ENCODE assay signal across 1 cellular context in the genomic region with DNA sequence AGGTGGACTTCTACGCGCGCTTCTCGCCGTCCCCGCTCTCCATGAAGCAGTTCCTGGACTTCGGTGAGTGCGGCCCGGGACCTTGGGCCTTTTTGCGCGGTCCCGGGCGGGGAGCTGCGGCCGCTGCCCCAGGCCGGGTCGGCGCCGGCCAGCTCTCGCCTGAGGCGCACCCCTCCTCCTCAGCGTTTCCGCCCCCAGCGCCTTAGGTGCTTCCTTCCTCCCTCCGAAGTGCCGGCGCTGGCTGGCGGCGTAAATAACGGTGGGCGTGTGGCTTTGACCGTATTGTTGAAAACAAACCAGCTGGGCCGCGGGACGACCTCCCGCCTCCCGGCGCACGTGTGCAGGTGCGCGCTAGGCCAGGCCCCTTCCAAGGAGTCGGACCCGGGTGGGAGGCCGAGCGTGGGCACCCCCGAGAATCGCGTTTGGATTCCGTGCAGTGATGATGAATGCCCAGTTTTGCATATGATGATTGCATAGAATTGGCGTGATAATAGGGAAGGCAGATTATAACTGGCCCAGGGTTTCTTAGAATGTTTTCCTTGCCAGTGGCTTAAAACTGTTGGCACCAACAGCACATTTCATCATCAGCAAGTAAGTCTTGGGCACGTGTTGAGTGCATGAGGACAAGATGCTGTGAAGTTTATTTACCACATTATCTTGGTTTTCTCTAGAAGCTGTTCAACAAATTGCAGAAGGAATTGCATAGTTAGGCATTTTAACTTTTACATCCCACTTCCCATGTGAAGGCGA.
TF ChIP-seq lines count a peak whose summit lies in the region.

No MANE protein-coding gene starts in this region.

TF ChIP-seq in HepG2, 621 proteins besides CTCF, POLR2A, EP300 and RAD21 (continued from another document and continues in another):
- TF ChIP-seq HBP1 (CRISPR knock-in tag; IDR thresholded peaks at IDR 0.05; ENCODE audit: low read depth), result no peak
- TF ChIP-seq ZBTB37 (CRISPR knock-in tag; IDR thresholded peaks at IDR 0.05), result no peak
- TF ChIP-seq MYNN (CRISPR knock-in tag; IDR thresholded peaks at IDR 0.05; ENCODE audit: low read depth), result no peak
- no peak for TF ChIP-seq TAF15 (IDR thresholded peaks at IDR 0.05; ENCODE audit: low read depth, low read length, poor library complexity, severe bottlenecking)
- no peak for TF ChIP-seq SALL2 (CRISPR knock-in tag; IDR thresholded peaks at IDR 0.05)
- TF ChIP-seq, protein P1, sequence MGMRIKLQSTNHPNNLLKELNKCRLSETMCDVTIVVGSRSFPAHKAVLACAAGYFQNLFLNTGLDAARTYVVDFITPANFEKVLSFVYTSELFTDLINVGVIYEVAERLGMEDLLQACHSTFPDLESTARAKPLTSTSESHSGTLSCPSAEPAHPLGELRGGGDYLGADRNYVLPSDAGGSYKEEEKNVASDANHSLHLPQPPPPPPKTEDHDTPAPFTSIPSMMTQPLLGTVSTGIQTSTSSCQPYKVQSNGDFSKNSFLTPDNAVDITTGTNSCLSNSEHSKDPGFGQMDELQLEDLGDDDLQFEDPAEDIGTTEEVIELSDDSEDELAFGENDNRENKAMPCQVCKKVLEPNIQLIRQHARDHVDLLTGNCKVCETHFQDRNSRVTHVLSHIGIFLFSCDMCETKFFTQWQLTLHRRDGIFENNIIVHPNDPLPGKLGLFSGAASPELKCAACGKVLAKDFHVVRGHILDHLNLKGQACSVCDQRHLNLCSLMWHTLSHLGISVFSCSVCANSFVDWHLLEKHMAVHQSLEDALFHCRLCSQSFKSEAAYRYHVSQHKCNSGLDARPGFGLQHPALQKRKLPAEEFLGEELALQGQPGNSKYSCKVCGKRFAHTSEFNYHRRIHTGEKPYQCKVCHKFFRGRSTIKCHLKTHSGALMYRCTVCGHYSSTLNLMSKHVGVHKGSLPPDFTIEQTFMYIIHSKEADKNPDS (CRISPR knock-in tag; IDR thresholded peaks at IDR 0.05), result peak; percentile 18; the same call in 1 of the 2 replicates
- TF ChIP-seq, protein P2, sequence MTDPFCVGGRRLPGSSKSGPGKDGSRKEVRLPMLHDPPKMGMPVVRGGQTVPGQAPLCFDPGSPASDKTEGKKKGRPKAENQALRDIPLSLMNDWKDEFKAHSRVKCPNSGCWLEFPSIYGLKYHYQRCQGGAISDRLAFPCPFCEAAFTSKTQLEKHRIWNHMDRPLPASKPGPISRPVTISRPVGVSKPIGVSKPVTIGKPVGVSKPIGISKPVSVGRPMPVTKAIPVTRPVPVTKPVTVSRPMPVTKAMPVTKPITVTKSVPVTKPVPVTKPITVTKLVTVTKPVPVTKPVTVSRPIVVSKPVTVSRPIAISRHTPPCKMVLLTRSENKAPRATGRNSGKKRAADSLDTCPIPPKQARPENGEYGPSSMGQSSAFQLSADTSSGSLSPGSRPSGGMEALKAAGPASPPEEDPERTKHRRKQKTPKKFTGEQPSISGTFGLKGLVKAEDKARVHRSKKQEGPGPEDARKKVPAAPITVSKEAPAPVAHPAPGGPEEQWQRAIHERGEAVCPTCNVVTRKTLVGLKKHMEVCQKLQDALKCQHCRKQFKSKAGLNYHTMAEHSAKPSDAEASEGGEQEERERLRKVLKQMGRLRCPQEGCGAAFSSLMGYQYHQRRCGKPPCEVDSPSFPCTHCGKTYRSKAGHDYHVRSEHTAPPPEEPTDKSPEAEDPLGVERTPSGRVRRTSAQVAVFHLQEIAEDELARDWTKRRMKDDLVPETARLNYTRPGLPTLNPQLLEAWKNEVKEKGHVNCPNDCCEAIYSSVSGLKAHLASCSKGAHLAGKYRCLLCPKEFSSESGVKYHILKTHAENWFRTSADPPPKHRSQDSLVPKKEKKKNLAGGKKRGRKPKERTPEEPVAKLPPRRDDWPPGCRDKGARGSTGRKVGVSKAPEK (CRISPR knock-in tag; IDR thresholded peaks at IDR 0.05; ENCODE audit: borderline replicate concordance), result no peak
- TF ChIP-seq JUND (CRISPR knock-in tag; IDR thresholded peaks at IDR 0.05), result peak; percentile 43; the same call in 1 of the 2 replicates
- TF ChIP-seq SIX4 (CRISPR knock-in tag; IDR thresholded peaks at IDR 0.05), result no peak; the same call in 1 of the 2 replicates
- TF ChIP-seq, protein P3, sequence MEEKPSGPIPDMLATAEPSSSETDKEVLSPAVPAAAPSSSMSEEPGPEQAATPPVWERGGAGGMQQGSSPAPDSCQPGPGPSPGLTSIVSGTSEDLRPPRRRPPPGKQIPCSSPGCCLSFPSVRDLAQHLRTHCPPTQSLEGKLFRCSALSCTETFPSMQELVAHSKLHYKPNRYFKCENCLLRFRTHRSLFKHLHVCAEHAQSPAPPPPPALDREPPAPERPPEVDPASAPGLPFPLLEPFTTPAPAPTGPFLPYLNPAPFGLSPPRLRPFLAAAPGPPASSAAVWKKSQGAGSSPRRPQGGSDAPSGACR (CRISPR knock-in tag; IDR thresholded peaks at IDR 0.05), result peak; percentile 70; the same call in 1 of the 2 replicates
- TF ChIP-seq PLRG1 (conservative IDR thresholded peaks at IDR 0.05), result no peak
- TF ChIP-seq, protein P4, sequence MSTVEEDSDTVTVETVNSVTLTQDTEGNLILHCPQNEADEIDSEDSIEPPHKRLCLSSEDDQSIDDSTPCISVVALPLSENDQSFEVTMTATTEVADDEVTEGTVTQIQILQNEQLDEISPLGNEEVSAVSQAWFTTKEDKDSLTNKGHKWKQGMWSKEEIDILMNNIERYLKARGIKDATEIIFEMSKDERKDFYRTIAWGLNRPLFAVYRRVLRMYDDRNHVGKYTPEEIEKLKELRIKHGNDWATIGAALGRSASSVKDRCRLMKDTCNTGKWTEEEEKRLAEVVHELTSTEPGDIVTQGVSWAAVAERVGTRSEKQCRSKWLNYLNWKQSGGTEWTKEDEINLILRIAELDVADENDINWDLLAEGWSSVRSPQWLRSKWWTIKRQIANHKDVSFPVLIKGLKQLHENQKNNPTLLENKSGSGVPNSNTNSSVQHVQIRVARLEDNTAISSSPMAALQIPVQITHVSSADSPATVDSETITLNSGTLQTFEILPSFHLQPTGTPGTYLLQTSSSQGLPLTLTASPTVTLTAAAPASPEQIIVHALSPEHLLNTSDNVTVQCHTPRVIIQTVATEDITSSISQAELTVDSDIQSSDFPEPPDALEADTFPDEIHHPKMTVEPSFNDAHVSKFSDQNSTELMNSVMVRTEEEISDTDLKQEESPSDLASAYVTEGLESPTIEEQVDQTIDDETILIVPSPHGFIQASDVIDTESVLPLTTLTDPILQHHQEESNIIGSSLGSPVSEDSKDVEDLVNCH (CRISPR knock-in tag; IDR thresholded peaks at IDR 0.05), result no peak
- 0 out of 2 replicates have a peak, but pooled peaks have one; percentile 62 for TF ChIP-seq IRF1 (CRISPR knock-in tag; IDR thresholded peaks at IDR 0.05; ENCODE audit: low read depth)
- TF ChIP-seq, protein P5, sequence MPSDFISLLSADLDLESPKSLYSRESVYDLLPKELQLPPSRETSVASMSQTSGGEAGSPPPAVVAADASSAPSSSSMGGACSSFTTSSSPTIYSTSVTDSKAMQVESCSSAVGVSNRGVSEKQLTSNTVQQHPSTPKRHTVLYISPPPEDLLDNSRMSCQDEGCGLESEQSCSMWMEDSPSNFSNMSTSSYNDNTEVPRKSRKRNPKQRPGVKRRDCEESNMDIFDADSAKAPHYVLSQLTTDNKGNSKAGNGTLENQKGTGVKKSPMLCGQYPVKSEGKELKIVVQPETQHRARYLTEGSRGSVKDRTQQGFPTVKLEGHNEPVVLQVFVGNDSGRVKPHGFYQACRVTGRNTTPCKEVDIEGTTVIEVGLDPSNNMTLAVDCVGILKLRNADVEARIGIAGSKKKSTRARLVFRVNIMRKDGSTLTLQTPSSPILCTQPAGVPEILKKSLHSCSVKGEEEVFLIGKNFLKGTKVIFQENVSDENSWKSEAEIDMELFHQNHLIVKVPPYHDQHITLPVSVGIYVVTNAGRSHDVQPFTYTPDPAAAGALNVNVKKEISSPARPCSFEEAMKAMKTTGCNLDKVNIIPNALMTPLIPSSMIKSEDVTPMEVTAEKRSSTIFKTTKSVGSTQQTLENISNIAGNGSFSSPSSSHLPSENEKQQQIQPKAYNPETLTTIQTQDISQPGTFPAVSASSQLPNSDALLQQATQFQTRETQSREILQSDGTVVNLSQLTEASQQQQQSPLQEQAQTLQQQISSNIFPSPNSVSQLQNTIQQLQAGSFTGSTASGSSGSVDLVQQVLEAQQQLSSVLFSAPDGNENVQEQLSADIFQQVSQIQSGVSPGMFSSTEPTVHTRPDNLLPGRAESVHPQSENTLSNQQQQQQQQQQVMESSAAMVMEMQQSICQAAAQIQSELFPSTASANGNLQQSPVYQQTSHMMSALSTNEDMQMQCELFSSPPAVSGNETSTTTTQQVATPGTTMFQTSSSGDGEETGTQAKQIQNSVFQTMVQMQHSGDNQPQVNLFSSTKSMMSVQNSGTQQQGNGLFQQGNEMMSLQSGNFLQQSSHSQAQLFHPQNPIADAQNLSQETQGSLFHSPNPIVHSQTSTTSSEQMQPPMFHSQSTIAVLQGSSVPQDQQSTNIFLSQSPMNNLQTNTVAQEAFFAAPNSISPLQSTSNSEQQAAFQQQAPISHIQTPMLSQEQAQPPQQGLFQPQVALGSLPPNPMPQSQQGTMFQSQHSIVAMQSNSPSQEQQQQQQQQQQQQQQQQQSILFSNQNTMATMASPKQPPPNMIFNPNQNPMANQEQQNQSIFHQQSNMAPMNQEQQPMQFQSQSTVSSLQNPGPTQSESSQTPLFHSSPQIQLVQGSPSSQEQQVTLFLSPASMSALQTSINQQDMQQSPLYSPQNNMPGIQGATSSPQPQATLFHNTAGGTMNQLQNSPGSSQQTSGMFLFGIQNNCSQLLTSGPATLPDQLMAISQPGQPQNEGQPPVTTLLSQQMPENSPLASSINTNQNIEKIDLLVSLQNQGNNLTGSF (CRISPR knock-in tag; IDR thresholded peaks at IDR 0.05), result 0 out of 2 replicates have a peak, but pooled peaks have one; percentile 10
- no peak for TF ChIP-seq GTF2F1 (IDR thresholded peaks at IDR 0.05; ENCODE audit: low read length)
- TF ChIP-seq ZNF441 (CRISPR knock-in tag; IDR thresholded peaks at IDR 0.05; ENCODE audit: borderline replicate concordance), result no peak
- TF ChIP-seq, protein P6, sequence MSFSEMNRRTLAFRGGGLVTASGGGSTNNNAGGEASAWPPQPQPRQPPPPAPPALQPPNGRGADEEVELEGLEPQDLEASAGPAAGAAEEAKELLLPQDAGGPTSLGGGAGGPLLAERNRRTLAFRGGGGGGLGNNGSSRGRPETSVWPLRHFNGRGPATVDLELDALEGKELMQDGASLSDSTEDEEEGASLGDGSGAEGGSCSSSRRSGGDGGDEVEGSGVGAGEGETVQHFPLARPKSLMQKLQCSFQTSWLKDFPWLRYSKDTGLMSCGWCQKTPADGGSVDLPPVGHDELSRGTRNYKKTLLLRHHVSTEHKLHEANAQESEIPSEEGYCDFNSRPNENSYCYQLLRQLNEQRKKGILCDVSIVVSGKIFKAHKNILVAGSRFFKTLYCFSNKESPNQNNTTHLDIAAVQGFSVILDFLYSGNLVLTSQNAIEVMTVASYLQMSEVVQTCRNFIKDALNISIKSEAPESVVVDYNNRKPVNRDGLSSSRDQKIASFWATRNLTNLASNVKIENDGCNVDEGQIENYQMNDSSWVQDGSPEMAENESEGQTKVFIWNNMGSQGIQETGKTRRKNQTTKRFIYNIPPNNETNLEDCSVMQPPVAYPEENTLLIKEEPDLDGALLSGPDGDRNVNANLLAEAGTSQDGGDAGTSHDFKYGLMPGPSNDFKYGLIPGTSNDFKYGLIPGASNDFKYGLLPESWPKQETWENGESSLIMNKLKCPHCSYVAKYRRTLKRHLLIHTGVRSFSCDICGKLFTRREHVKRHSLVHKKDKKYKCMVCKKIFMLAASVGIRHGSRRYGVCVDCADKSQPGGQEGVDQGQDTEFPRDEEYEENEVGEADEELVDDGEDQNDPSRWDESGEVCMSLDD (CRISPR knock-in tag; IDR thresholded peaks at IDR 0.05; ENCODE audit: borderline replicate concordance), result no peak
- 0 out of 2 replicates have a peak, but pooled peaks have one; percentile 18 for TF ChIP-seq ZNF138 (CRISPR knock-in tag; IDR thresholded peaks at IDR 0.05; ENCODE audit: low read depth)
- TF ChIP-seq CREB1 (IDR thresholded peaks at IDR 0.05), result no peak
- TF ChIP-seq CREB1 (CRISPR knock-in tag; IDR thresholded peaks at IDR 0.05), result no peak
- TF ChIP-seq BRCA1 (CRISPR knock-in tag; IDR thresholded peaks at IDR 0.05), result no peak
- TF ChIP-seq ASH2L (IDR thresholded peaks at IDR 0.05; ENCODE audit: insufficient read length, low read depth, low read length), result peak; percentile 76
- TF ChIP-seq HES4 (CRISPR knock-in tag; IDR thresholded peaks at IDR 0.05; ENCODE audit: borderline replicate concordance), result peak; percentile 90
- no peak for TF ChIP-seq HHEX (CRISPR knock-in tag; IDR thresholded peaks at IDR 0.05)
- no peak for TF ChIP-seq IKZF5 (CRISPR knock-in tag; IDR thresholded peaks at IDR 0.05)
- TF ChIP-seq ZNF850 (CRISPR knock-in tag; conservative IDR thresholded peaks at IDR 0.05), result 0 out of 2 replicates have a peak, but pooled peaks have one; percentile 56
- TF ChIP-seq NFATC3 (CRISPR knock-in tag; IDR thresholded peaks at IDR 0.05), result peak; percentile 86; the same call in 1 of the 2 replicates
- peak; percentile 45; the same call in 1 of the 2 replicates for TF ChIP-seq JDP2 (CRISPR knock-in tag; IDR thresholded peaks at IDR 0.05; ENCODE audit: borderline replicate concordance)
- no peak for TF ChIP-seq FOSL2 (CRISPR knock-in tag; IDR thresholded peaks at IDR 0.05)
